ENCODE assay signal across 9 cellular contexts in genomic region chr7:25180592-25180923, GRCh38. TPM values are rescaled to one million over a fixed set of nuclear protein-coding genes. Genes with fewer than 3 reads are reported as not detected.
DNase-seq lines count a peak whose midpoint lies in the region; ATAC-seq, FAIRE-seq and TF ChIP-seq lines count a peak whose summit lies in the region.
"Had no signal": no experiment of that assay in that cellular context is flagged by ENCODE, and none has a peak within 500 bp of the region (broad histone marks: within the 10 kb centered on the region; RNA-seq: fewer than 3 reads in every experiment).

No MANE protein-coding gene starts in this region.

- ATAC-seq in HG03354 (IDR thresholded peaks at IDR 0.05; ENCODE audit: poor library complexity, severe bottlenecking, unreplicated experiment): peak; percentile 35
- ATAC-seq in GM12878: peak; percentile 57
- ATAC-seq in naive B cell (ENCODE audit: low read depth in 2 of 2): peak; percentile 8 to 11

- TF ChIP-seq RAD21 in GM12878 (IDR thresholded peaks at IDR 0.05; ENCODE audit: insufficient read depth, low read depth, low read length): no peak

- CTCF ChIA-PET in activated CD4-positive, alpha-beta T cell treated with anti-CD3 and anti-CD28 coated beads, Interleukin-2, amount 10 ng/mL, durations not matched to agents 7 days and 5 days (lab: Charles Lee): interaction anchor here (0.6 to 1.5 kb wide), 8 partner anchors 9 to 667 kb away, joined by 3 to 9 read pairs (median 3); partner anchors contain the start of gene CYCS
- CTCF ChIA-PET in GM12878 (lab: Yijun Ruan, JAX): interaction anchor here (0.6 to 1.5 kb wide), 7 partner anchors 11 to 235 kb away, joined by 3 to 6 read pairs (median 4); no protein-coding TSS in a partner anchor

- H3K27ac Mint-ChIP-seq in activated CD4-positive, alpha-beta T cell treated with anti-CD3 and anti-CD28 coated beads, Interleukin-2, amount 10 ng/mL, durations not matched to agents 7 days and 5 days: peak overlapping the region; percentile 90
- peak overlapping the region in 5 of 6 donors; percentile 65 to 99 (median 87) for H3K27ac Mint-ChIP-seq in naive B cell

- peak overlapping the region; percentile 57 for H3K9ac ChIP-seq in GM12878 (ENCODE audit: control insufficient read depth, insufficient read depth, low read length)

- peak overlapping the region; percentile 96 for H2AFZ ChIP-seq in GM12878 (ENCODE audit: control insufficient read depth, low read depth, low read length)

- 9% methylated on average over 6 of the region's 6 CpGs for WGBS in GM12878 (ENCODE audit: insufficient coverage, insufficient replicate concordance, low lambda C conversion rate, missing lambda C conversion rate)

- SMC1A ChIA-PET in GM12878 (lab: Charles Lee; ENCODE audit: uncharacterized antibody, unreplicated experiment): no interaction called here

- RAD21 ChIA-PET in GM12878 (lab: Charles Lee; ENCODE audit: unreplicated experiment): interaction anchor here (0.7 to 1.1 kb wide), 2 partner anchors 56 to 360 kb away, joined by 3 read pairs; no protein-coding TSS in a partner anchor

- no peaks in the 10 kb centered on the region for H4K20me1 ChIP-seq in GM12878 (ENCODE audit: control insufficient read depth, insufficient read depth)

- no peak; a peak in 1 of 6 replicates for TF ChIP-seq CTCF in GM12878 (IDR thresholded peaks at IDR 0.05 in 2 of 3, conservative IDR thresholded peaks at IDR 0.05 in 1 of 3; ENCODE audit: control insufficient read depth in 2 of 3, extremely low read depth in 1 of 3, insufficient read depth in 1 of 3, low read depth in 3 of 3, low read length in 3 of 3)

- in situ Hi-C loops in GM12878 (cut with MboI): no loop called here

- H3K27me3 Mint-ChIP-seq in activated CD4-positive, alpha-beta T cell treated with anti-CD3 and anti-CD28 coated beads, Interleukin-2, amount 10 ng/mL, durations not matched to agents 7 days and 5 days: peaks cover 8% of the 10 kb centered on the region
- peaks cover 3 to 16% (median 14%) of the 10 kb centered on the region in 3 donors for H3K27me3 Mint-ChIP-seq in naive B cell

- H3K79me2 ChIP-seq in GM12878 (ENCODE audit: control insufficient read depth, insufficient read depth, low read length): no peaks in the 10 kb centered on the region

- H3K9me3 ChIP-seq in GM12878 (replicated peaks; ENCODE audit: control insufficient read depth, insufficient read depth, low read length): no peaks in the 10 kb centered on the region

- peaks cover 23% of the 10 kb centered on the region for H3K4me1 Mint-ChIP-seq in activated CD4-positive, alpha-beta T cell treated with anti-CD3 and anti-CD28 coated beads, Interleukin-2, amount 10 ng/mL, durations not matched to agents 7 days and 5 days
- peaks cover 13 to 27% (median 22%) of the 10 kb centered on the region in 3 donors for H3K4me1 Mint-ChIP-seq in naive B cell

- peak overlapping the region; percentile 79 for H3K4me3 Mint-ChIP-seq in activated CD4-positive, alpha-beta T cell treated with anti-CD3 and anti-CD28 coated beads, Interleukin-2, amount 10 ng/mL, durations not matched to agents 7 days and 5 days
- H3K4me3 Mint-ChIP-seq in naive B cell: peak overlapping the region; percentile 80 to 95 (median 91)

- peak overlapping the region; percentile 86 for H3K4me2 ChIP-seq in GM12878 (ENCODE audit: control insufficient read depth, insufficient read depth)

- TF ChIP-seq EP300 in GM12878 (IDR thresholded peaks at IDR 0.05; ENCODE audit: borderline replicate concordance in 1 of 2, control insufficient read depth in 1 of 2, low read depth in 2 of 2, low read length in 2 of 2): no peak

- no peak for FAIRE-seq in GM12878 (lab: Jason Lieb, UNC)

- no peaks in the 10 kb centered on the region for H3K36me3 ChIP-seq in GM12878 (ENCODE audit: control insufficient read depth in 2 of 2, insufficient read depth in 2 of 2, low read length in 1 of 2)

- no peak overlapping the region for H3K27ac ChIP-seq in GM12878 (ENCODE audit: control insufficient read depth, insufficient read depth)

- H3K27me3 ChIP-seq in GM12878 (replicated peaks in 1 of 2; ENCODE audit: control insufficient read depth in 2 of 2, insufficient read depth in 2 of 2, low read length in 1 of 2): no peaks in the 10 kb centered on the region

- H3K9me3 Mint-ChIP-seq in activated CD4-positive, alpha-beta T cell treated with anti-CD3 and anti-CD28 coated beads, Interleukin-2, amount 10 ng/mL, durations not matched to agents 7 days and 5 days: no peaks in the 10 kb centered on the region
- H3K9me3 Mint-ChIP-seq in naive B cell: no peaks in the 10 kb centered on the region

- H3K4me1 ChIP-seq in GM12878 (ENCODE audit: control insufficient read depth, insufficient read depth, low read length): no peaks in the 10 kb centered on the region

- H3K36me3 Mint-ChIP-seq in activated CD4-positive, alpha-beta T cell treated with anti-CD3 and anti-CD28 coated beads, Interleukin-2, amount 10 ng/mL, durations not matched to agents 7 days and 5 days (ENCODE audit: low read depth): peaks cover 4% of the 10 kb centered on the region
- peaks cover 0 to 8% of the 10 kb centered on the region in 2 donors for H3K36me3 Mint-ChIP-seq in naive B cell

- TF ChIP-seq POLR2A in GM12878 (IDR thresholded peaks at IDR 0.05; ENCODE audit: low read depth, low read length): no peak

- intact Hi-C loops in GM12878 (cut with micrococcal nuclease; ENCODE audit: unreplicated experiment): no loop called here

- peak overlapping the region; percentile 54; the same call in 1 of the 2 replicates for H3K4me3 ChIP-seq in GM12878

- BruUV-seq in GM12878 (replicated peaks; lab: Mats Ljungman, UMichigan): no TSS peak

- POLR2A ChIA-PET in activated CD4-positive, alpha-beta T cell treated with anti-CD3 and anti-CD28 coated beads, Interleukin-2, amount 10 ng/mL, durations not matched to agents 7 days and 5 days (lab: Charles Lee): interaction anchor here (0.6 kb wide), 1 partner anchor 65 kb away, joined by 3 read pairs; no protein-coding TSS in a partner anchor
- POLR2A ChIA-PET in GM12878 (lab: Charles Lee): no interaction called here

- no peak for DNase-seq in activated CD4-positive, alpha-beta T cell treated with anti-CD3 and anti-CD28 coated beads, Interleukin-2, amount 10 ng/mL, durations not matched to agents 7 days and 5 days
- DNase-seq in activated CD4-positive, alpha-beta T cell treated with anti-CD3 and anti-CD28 coated beads, Interleukin-2, amount 50 U/mL, for 4 hours: no peak
- DNase-seq in GM12878 (ENCODE audit: low read depth, low spot score) (no peak), naive B cell (no peak), A172 (ENCODE audit: low spot score) (no peak)
- DNase-seq in stimulated activated CD8-positive, alpha-beta memory T cell treated with anti-CD3 and anti-CD28 coated beads, Interleukin-4, amount 100 ng/mL, for 48 hours: no peak
- DNase-seq in activated CD8-positive, alpha-beta memory T cell treated with anti-CD3 and anti-CD28 coated beads, Interleukin-2, amount 50 U/mL, for 48 hours: no peak

TF ChIP-seq in GM12878, 131 proteins besides CTCF, POLR2A, EP300 and RAD21 (continues in another document):
- 0 out of 3 replicates have a peak, but pooled peaks have one; percentile 2 for TF ChIP-seq POU2F2 (IDR thresholded peaks at IDR 0.05; ENCODE audit: borderline replicate concordance, low read depth, low read length)

RNA-seq across cellular contexts. Expression of gene NPVF, which starts 47.7 kb away (rescaled TPM):
- not detected for total RNA-seq in activated CD4-positive, alpha-beta T cell treated with anti-CD3 and anti-CD28 coated beads, Interleukin-2, amount 10 ng/mL, durations not matched to agents 7 days and 5 days
- total RNA-seq in GM12878 (2013; cell fraction: nucleolus; rRNA removed): not detected in 2 replicates
- not detected in 2 replicates for total RNA-seq in GM12878 (2014; rRNA removed)
- not detected in 2 replicates for total RNA-seq in GM12878 (2014; rRNA removed; fragmentation: Illumina TruSeq; extraction: Trizol)
- total RNA-seq in GM12878 (2021): not detected in 2 replicates
- not detected for polyA plus RNA-seq in GM12878 (2011; ENCODE audit: low read depth)
- not detected in 2 replicates for polyA plus RNA-seq in GM12878 (2011; rRNA removed)
- not detected in 2 replicates for polyA plus RNA-seq in GM12878 (2011; cell fraction: cytosol; rRNA removed)
- polyA plus RNA-seq in GM12878 (2011; cell fraction: nucleus; rRNA removed): not detected in 2 replicates
- not detected in 2 replicates for polyA plus RNA-seq in GM12878 (2012)
- not detected in 2 replicates for polyA plus RNA-seq in GM12878 (2014; fragmentation: Illumina TruSeq; extraction: Trizol)
- polyA plus RNA-seq in GM12878 (2014; fragmentation: Nextera tagmentation; extraction: Ambion mirVana): not detected
- polyA plus RNA-seq in GM12878 (2014; rRNA removed): not detected in 2 replicates
- polyA plus RNA-seq in GM12878 (2016; fragmentation: Nextera tagmentation; extraction: Ambion mirVana): not detected
- polyA minus RNA-seq in GM12878 (2011; rRNA and poly(A)+ RNA removed): not detected in 2 replicates
- polyA minus RNA-seq in GM12878 (2011; cell fraction: cytosol; rRNA and poly(A)+ RNA removed): not detected in 2 replicates
- not detected in 2 replicates for polyA minus RNA-seq in GM12878 (2011; cell fraction: nucleus; rRNA and poly(A)+ RNA removed)
- polyA plus RNA-seq in naive B cell (ENCODE audit: low read depth in 6 of 6): not detected
- not detected in 2 replicates for total RNA-seq in A172 (2014; rRNA removed; shearing (Covaris generic))
- total RNA-seq: Daoy had no signal

RNA-seq across cellular contexts. Expression of gene CYCS, which starts 55.5 kb away (rescaled TPM):
- total RNA-seq in activated CD4-positive, alpha-beta T cell treated with anti-CD3 and anti-CD28 coated beads, Interleukin-2, amount 10 ng/mL, durations not matched to agents 7 days and 5 days: 100 to 1,000 TPM in 1 of 2 experiments, 10 to 100 TPM in 1; 96.1 to 108 TPM
- total RNA-seq in GM12878 (2013; cell fraction: nucleolus; rRNA removed): 33.1 and 34.4 TPM in 2 replicates
- 113 and 149 TPM in 2 replicates for total RNA-seq in GM12878 (2014; rRNA removed)
- 199 and 221 TPM in 2 replicates for total RNA-seq in GM12878 (2014; rRNA removed; fragmentation: Illumina TruSeq; extraction: Trizol)
- 238 and 241 TPM in 2 replicates for total RNA-seq in GM12878 (2021)
- polyA plus RNA-seq in GM12878 (2011; ENCODE audit: low read depth): 48.2 TPM
- 150 and 272 TPM in 2 replicates for polyA plus RNA-seq in GM12878 (2011; rRNA removed)
- 26.3 and 38.7 TPM in 2 replicates for polyA plus RNA-seq in GM12878 (2011; cell fraction: cytosol; rRNA removed)
- 27.8 and 30.2 TPM in 2 replicates for polyA plus RNA-seq in GM12878 (2011; cell fraction: nucleus; rRNA removed)
- polyA plus RNA-seq in GM12878 (2012): 110 and 115 TPM in 2 replicates
- polyA plus RNA-seq in GM12878 (2014; fragmentation: Illumina TruSeq; extraction: Trizol): 475 and 485 TPM in 2 replicates
- polyA plus RNA-seq in GM12878 (2014; fragmentation: Nextera tagmentation; extraction: Ambion mirVana): 100 to 1,000 TPM; 641 to 952 TPM
- polyA plus RNA-seq in GM12878 (2014; rRNA removed): 130 and 188 TPM in 2 replicates
- polyA plus RNA-seq in GM12878 (2016; fragmentation: Nextera tagmentation; extraction: Ambion mirVana): 100 to 1,000 TPM; 674 to 685 TPM
- 14.2 and 24.3 TPM in 2 replicates for polyA minus RNA-seq in GM12878 (2011; rRNA and poly(A)+ RNA removed)
- 17.2 and 25.3 TPM in 2 replicates for polyA minus RNA-seq in GM12878 (2011; cell fraction: cytosol; rRNA and poly(A)+ RNA removed)
- 15.6 and 31.4 TPM in 2 replicates for polyA minus RNA-seq in GM12878 (2011; cell fraction: nucleus; rRNA and poly(A)+ RNA removed)
- polyA plus RNA-seq in naive B cell (ENCODE audit: low read depth in 6 of 6): 100 to 1,000 TPM; 126 to 139 (median 131) TPM
- 185 and 287 TPM in 2 replicates for total RNA-seq in A172 (2014; rRNA removed; shearing (Covaris generic))
